In the genomic region with DNA sequence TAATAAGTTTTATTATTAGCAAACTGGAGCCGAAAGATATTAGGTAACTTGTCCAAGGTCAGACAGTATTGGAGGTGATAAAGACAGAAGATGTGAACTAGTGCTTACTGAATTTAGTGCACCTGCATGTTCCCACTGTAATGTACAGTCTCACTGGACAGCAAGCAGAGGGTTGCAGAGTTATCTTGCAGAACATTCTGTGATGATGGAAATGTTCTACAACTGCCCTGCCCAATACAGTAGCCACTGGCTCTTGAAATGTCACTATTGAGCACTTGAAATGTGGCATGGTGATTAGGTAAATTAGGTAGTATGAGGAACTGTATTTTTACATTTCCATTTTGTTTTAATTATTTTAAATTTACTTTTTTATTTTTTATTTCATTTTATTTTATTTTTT, we compare ENCODE assay signal across 9 cellular contexts.
"Had no signal": no experiment of that assay in that cellular context is flagged by ENCODE, and none has a peak within 500 bp of the region (broad histone marks: within the 10 kb centered on the region; RNA-seq: fewer than 3 reads in every experiment).

No MANE protein-coding gene starts in this region.

- H3K4me1 ChIP-seq: HAP-1 had no signal

- H3K4me3 Mint-ChIP-seq: GM23338, H9, HFFc6 had no signal

- H3K27ac ChIP-seq: GM23248 had no signal

- H3K9me3 ChIP-seq: HAP-1 had no signal

- H3K36me3 ChIP-seq: HAP-1 had no signal

- H3K27ac Mint-ChIP-seq: GM23338, H9, HFFc6 had no signal

- ATAC-seq: GM23338, HCT116 had no signal

- DNase-seq: GM23248, GOT3, H7, H9, HCEC 1CT, HFFc6 had no signal

- H3K4me3 ChIP-seq: GM23248, GM23338, HAP-1 had no signal
